Comparison of ENCODE assay signal across 1 cellular context in the genomic region with DNA sequence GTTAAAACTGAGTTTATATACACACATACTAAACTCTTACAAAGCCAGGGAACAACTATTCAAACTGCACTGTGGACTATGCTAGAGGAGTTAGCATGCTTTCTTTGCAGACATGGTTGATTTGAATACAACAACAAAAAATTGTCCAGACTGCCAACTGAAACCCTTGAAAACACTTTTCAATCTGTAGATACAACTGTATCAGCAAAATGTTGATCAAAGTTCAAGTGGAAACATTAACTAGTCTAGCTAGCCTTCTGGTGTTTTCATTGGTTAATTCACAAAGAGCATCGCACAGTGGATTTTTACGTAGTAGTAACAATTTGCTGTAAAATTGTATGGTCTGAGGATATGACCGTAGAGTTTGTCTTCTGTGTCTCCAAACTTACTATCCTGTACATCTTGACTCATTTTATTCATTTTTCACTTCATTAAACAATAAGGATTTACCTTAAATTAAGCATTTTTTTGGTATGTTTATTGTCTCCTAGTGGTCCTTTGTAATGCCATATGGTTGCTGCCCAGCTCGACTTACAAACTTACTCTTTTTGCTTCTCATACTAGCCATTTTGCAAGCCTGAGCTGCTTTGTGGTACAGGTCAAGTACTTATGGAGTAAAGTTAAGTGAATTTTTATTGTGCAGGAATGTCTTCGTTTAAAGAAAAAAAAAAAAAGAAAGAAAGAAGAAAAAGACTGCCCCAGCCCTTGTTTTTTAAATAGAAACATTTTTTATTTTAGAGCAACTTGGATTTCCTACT.
TF ChIP-seq lines count a peak whose summit lies in the region.

No MANE protein-coding gene starts in this region.

TF ChIP-seq in A549, 52 proteins besides CTCF, POLR2A, EP300 and RAD21 (continued from another document):
- TF ChIP-seq, protein P1, sequence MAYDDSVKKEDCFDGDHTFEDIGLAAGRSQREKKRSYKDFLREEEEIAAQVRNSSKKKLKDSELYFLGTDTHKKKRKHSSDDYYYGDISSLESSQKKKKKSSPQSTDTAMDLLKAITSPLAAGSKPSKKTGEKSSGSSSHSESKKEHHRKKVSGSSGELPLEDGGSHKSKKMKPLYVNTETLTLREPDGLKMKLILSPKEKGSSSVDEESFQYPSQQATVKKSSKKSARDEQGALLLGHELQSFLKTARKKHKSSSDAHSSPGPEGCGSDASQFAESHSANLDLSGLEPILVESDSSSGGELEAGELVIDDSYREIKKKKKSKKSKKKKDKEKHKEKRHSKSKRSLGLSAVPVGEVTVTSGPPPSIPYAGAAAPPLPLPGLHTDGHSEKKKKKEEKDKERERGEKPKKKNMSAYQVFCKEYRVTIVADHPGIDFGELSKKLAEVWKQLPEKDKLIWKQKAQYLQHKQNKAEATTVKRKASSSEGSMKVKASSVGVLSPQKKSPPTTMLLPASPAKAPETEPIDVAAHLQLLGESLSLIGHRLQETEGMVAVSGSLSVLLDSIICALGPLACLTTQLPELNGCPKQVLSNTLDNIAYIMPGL (CRISPR knock-in tag; IDR thresholded peaks at IDR 0.05; ENCODE audit: borderline replicate concordance), result no peak
- no peak for TF ChIP-seq RFX5 (IDR thresholded peaks at IDR 0.05)
- TF ChIP-seq, protein P2, sequence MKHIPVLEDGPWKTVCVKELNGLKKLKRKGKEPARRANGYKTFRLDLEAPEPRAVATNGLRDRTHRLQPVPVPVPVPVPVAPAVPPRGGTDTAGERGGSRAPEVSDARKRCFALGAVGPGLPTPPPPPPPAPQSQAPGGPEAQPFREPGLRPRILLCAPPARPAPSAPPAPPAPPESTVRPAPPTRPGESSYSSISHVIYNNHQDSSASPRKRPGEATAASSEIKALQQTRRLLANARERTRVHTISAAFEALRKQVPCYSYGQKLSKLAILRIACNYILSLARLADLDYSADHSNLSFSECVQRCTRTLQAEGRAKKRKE (CRISPR knock-in tag; IDR thresholded peaks at IDR 0.05; ENCODE audit: low read depth), result no peak
